ENCODE assay signal across 14 cellular contexts in the genomic region with DNA sequence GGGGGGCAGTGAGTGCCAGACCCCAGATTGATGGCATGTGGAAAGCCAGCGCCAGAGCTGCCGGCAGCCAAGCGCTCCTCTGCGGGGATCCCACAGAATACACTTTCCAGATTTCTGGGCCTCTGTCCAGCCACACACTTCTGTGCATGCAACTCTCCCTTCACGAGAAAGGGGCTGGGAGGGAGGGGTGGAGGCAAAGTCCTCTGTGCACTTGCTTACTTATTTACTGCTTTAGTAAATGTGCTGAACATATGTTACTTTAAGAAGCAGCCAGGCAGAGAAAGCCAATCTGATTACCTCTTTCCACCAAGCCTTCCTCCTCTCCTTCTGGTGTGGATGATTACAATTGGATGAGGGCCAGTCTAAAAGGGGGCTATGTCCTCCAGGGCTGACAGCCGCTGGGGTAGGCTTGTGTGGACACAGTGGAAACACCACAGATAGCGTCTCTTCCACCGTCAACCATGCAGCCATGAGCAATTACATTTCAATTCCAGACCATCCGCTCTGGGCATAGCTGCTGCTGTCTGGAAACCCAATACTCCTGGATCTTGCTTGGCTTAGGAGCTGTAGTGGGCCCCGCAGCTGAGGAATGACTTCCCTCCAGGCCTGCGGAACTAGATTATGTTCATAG.
DNase-seq lines count a peak whose midpoint lies in the region; ATAC-seq and TF ChIP-seq lines count a peak whose summit lies in the region.
"Had no signal": no experiment of that assay in that cellular context is flagged by ENCODE, and none has a peak within 500 bp of the region (broad histone marks: within the 10 kb centered on the region; RNA-seq: fewer than 3 reads in every experiment).

No MANE protein-coding gene starts in this region.

- BruUV-seq in Calu3 (replicated peaks; lab: Mats Ljungman, UMichigan), result no TSS peak

- H3K36me3 Mint-ChIP-seq in nephron (ENCODE audit: low read depth) (no peaks in the 10 kb centered on the region), Calu3 (ENCODE audit: insufficient read depth, unreplicated experiment) (no peaks in the 10 kb centered on the region)

- peaks cover 30% of the 10 kb centered on the region for H3K4me1 Mint-ChIP-seq in nephron
- H3K4me1 Mint-ChIP-seq in Calu3 (ENCODE audit: low read depth, unreplicated experiment), result no peaks in the 10 kb centered on the region

- no peaks in the 10 kb centered on the region for H3K9me3 ChIP-seq in fibroblast of lung (ENCODE audit: control insufficient read depth, insufficient read depth, low read depth, low read length)

- peak; percentile 56 for DNase-seq in AG10803 (ENCODE audit: low read depth)
- peak; percentile 65 to 79 for DNase-seq in NCI-H524 (lab: John Stamatoyannopoulos, UW)
- peak; percentile 9 to 47 for DNase-seq in fibroblast of lung (ENCODE audit: low read depth in 2 of 2)
- DNase-seq in Calu3, result no peak
- DNase-seq in NCI-H345 (lab: John Stamatoyannopoulos, UW), result no peak
- DNase-seq: ACHN; activated T-cell treated with anti-CD3 and anti-CD28 coated beads, Interleukin-2, amount 50 U/mL, for 48 hours; cerebellar nuclear complex; GOT3; mucosa of descending colon; NCI-H2029 treated with DMSO at 0.1 percent for 48 hours had no signal

- no peak overlapping the region for H3K9ac ChIP-seq in fibroblast of lung (ENCODE audit: insufficient read depth, low read length)

- CTCF ChIA-PET in Calu3 (lab: Charles Lee), result interaction anchor here (0.6 kb wide), 1 partner anchor 1509 kb away, joined by 4 read pairs; no protein-coding TSS in a partner anchor

- intact Hi-C loops in Calu3 (cut with micrococcal nuclease; ENCODE audit: unreplicated experiment), result no loop called here

- no peaks in the 10 kb centered on the region for H3K4me1 ChIP-seq in fibroblast of lung (ENCODE audit: control insufficient read depth, extremely low read depth, insufficient read depth, low read length)

- H3K27me3 ChIP-seq in fibroblast of lung (ENCODE audit: control insufficient read depth, insufficient read depth, low read length), result no peaks in the 10 kb centered on the region

- no peak overlapping the region for H2AFZ ChIP-seq in fibroblast of lung (ENCODE audit: low read length)

- H3K9me3 Mint-ChIP-seq in nephron (peaks cover 3% of the 10 kb centered on the region), Calu3 (ENCODE audit: low read depth, unreplicated experiment) (peaks cover 2% of the 10 kb centered on the region)

- no peak overlapping the region for H3K4me2 ChIP-seq in fibroblast of lung (ENCODE audit: extremely low read depth, insufficient read depth, low read length)

- no peak overlapping the region for H3K4me3 ChIP-seq in AG10803 (ENCODE audit: low read length)
- H3K4me3 ChIP-seq in fibroblast of lung (replicated peaks in 1 of 4; ENCODE audit: control extremely low read depth in 1 of 4, insufficient read depth in 1 of 4, low read depth in 3 of 4, low read length in 4 of 4), result no peak overlapping the region
- H3K4me3 ChIP-seq: mucosa of descending colon had no signal

- TF ChIP-seq CTCF in AG10803 (conservative IDR thresholded peaks at IDR 0.05; ENCODE audit: low read length) (no peak), fibroblast of lung (conservative IDR thresholded peaks at IDR 0.05 in 1 of 2, IDR thresholded peaks at IDR 0.05 in 1 of 2; ENCODE audit: low read depth in 1 of 2, low read length in 2 of 2) (no peak), nephron (IDR thresholded peaks at IDR 0.05; ENCODE audit: unreplicated experiment in 3 of 3) (no peak), Calu3 (IDR thresholded peaks at IDR 0.05; ENCODE audit: unreplicated experiment) (no peak)

- H3K36me3 ChIP-seq in fibroblast of lung (ENCODE audit: control insufficient read depth, insufficient read depth, low read length), result no peaks in the 10 kb centered on the region

- no peaks in the 10 kb centered on the region for H3K27me3 Mint-ChIP-seq in nephron (ENCODE audit: low read depth)
- no peaks in the 10 kb centered on the region for H3K27me3 Mint-ChIP-seq in Calu3 (ENCODE audit: unreplicated experiment)

- ATAC-seq in HG02970 (IDR thresholded peaks at IDR 0.05; ENCODE audit: low FRiP score, unreplicated experiment), result no peak
- no peak for ATAC-seq in GM21447 (IDR thresholded peaks at IDR 0.05; ENCODE audit: unreplicated experiment)
- ATAC-seq: mucosa of descending colon had no signal

- peak overlapping the region; percentile 51 to 71 (median 55) for H3K4me3 Mint-ChIP-seq in nephron
- H3K4me3 Mint-ChIP-seq in Calu3 (ENCODE audit: low read depth, unreplicated experiment), result no peak overlapping the region

- H3K27ac ChIP-seq in fibroblast of lung (ENCODE audit: insufficient read depth, low read length), result no peak overlapping the region

- H3K27ac Mint-ChIP-seq in nephron (peak overlapping the region; percentile 94 to 98 (median 98)), Calu3 (ENCODE audit: unreplicated experiment) (no peak overlapping the region)

- H4K20me1 ChIP-seq in fibroblast of lung (ENCODE audit: control insufficient read depth, extremely low read depth, insufficient read depth, low read length), result no peaks in the 10 kb centered on the region

- no peaks in the 10 kb centered on the region for H3K79me2 ChIP-seq in fibroblast of lung (ENCODE audit: control insufficient read depth, insufficient read depth, low read length)

Comparison
In these comparisons a context has a peak if more than half of its experiments do, and no peak if none do; other contexts are left out.
1. DNase-seq: peak in AG10803 (single experiment), NCI-H524 (2 of 2) and fibroblast of lung (2 of 2); none in Calu3 (single experiment) and NCI-H345 (single experiment).